Comparison of ENCODE assay signal across 29 cellular contexts in genomic region chr2:235131334-235132305, GRCh38.
"Had no signal": no experiment of that assay in that cellular context is flagged by ENCODE, and none has a peak within 500 bp of the region (broad histone marks: within the 10 kb centered on the region; RNA-seq: fewer than 3 reads in every experiment).

No MANE protein-coding gene starts in this region.

- H3K9me3 Mint-ChIP-seq: activated CD4-positive, alpha-beta memory T cell treated with anti-CD3 and anti-CD28 coated beads for 36 hours; activated naive CD4-positive, alpha-beta T cell treated with anti-CD3 and anti-CD28 coated beads for 36 hours; activated naive CD4-positive, alpha-beta T cell treated with anti-CD3 and anti-CD28 coated beads, Interleukin-2, amount 50 U/mL, for 72 hours; activated naive CD8-positive, alpha-beta T cell treated with anti-CD3 and anti-CD28 coated beads, Interleukin-2, amount 10 ng/mL, durations not matched to agents 7 days and 5 days; activated T-helper 1 cell treated with anti-CD3 and anti-CD28 coated beads, Interleukin-12 subunit alpha, Interleukin-12 subunit beta, Interleukin-2, Interleukin-4 antibody, amounts not matched to agents 30 ng/mL and 10 ng/mL and 1 ng/mL, durations not matched to agents 14 hours and 24 hours and 36 hours; activated T-helper 2 cell treated with anti-CD3 and anti-CD28 coated beads, Interferon-gamma antibody, Interleukin-2, Interleukin-4, amounts not matched to agents 10 μg/mL and 5 μg/mL and 100 μg/mL, durations not matched to agents 14 hours and 24 hours and 36 hours; central memory CD8-positive, alpha-beta T cell; dendritic cell treated with granulocyte-macrophage colony-stimulating factor and Interleukin-4, amounts not matched to agents 40 ng/mL and 50 ng/mL, for 4 days had no signal

- H3K4me1 ChIP-seq: ascending aorta, breast epithelium had no signal

- H3K4me3 Mint-ChIP-seq: activated CD4-positive, alpha-beta memory T cell treated with anti-CD3 and anti-CD28 coated beads for 36 hours; activated CD8-positive, alpha-beta memory T cell treated with anti-CD3 and anti-CD28 coated beads, Interleukin-2, amount 10 ng/mL, durations not matched to agents 7 days and 5 days; activated CD8-positive, alpha-beta T cell treated with anti-CD3 and anti-CD28 coated beads, Interleukin-2, amount 10 ng/mL, durations not matched to agents 7 days and 5 days; activated naive CD4-positive, alpha-beta T cell treated with anti-CD3 and anti-CD28 coated beads for 36 hours; activated naive CD8-positive, alpha-beta T cell treated with anti-CD3 and anti-CD28 coated beads, Interleukin-2, amount 10 ng/mL, durations not matched to agents 7 days and 5 days; activated T-helper 1 cell treated with anti-CD3 and anti-CD28 coated beads, Interleukin-12 subunit alpha, Interleukin-12 subunit beta, Interleukin-2, Interleukin-4 antibody, amounts not matched to agents 30 ng/mL and 10 ng/mL and 1 ng/mL, durations not matched to agents 14 hours and 24 hours and 36 hours; brain; central memory CD8-positive, alpha-beta T cell; dendritic cell treated with granulocyte-macrophage colony-stimulating factor and Interleukin-4, amounts not matched to agents 40 ng/mL and 50 ng/mL, for 4 days; endodermal cell had no signal

- H3K4me3 ChIP-seq: ascending aorta, breast epithelium, coronary artery, dorsolateral prefrontal cortex had no signal

- H3K36me3 ChIP-seq: ascending aorta, breast epithelium had no signal

- H3K27me3 ChIP-seq: ascending aorta, breast epithelium had no signal

- ATAC-seq: activated CD8-positive, alpha-beta memory T cell treated with anti-CD3 and anti-CD28 coated beads, Interleukin-2, amount 10 ng/mL, durations not matched to agents 7 days and 5 days; activated CD8-positive, alpha-beta T cell treated with anti-CD3 and anti-CD28 coated beads, Interleukin-2, amount 10 ng/mL, durations not matched to agents 7 days and 5 days; activated naive CD4-positive, alpha-beta T cell treated with anti-CD3 and anti-CD28 coated beads, Interleukin-2, amount 50 U/mL, for 72 hours; esophagus mucosa had no signal

- H3K36me3 Mint-ChIP-seq: activated CD4-positive, alpha-beta memory T cell treated with anti-CD3 and anti-CD28 coated beads for 36 hours; activated CD8-positive, alpha-beta memory T cell treated with anti-CD3 and anti-CD28 coated beads, Interleukin-2, amount 10 ng/mL, durations not matched to agents 7 days and 5 days; activated naive CD4-positive, alpha-beta T cell treated with anti-CD3 and anti-CD28 coated beads, Interleukin-2, amount 50 U/mL, for 72 hours; activated naive CD8-positive, alpha-beta T cell treated with anti-CD3 and anti-CD28 coated beads, Interleukin-2, amount 10 ng/mL, durations not matched to agents 7 days and 5 days; brain had no signal

- H3K27ac ChIP-seq: ascending aorta, breast epithelium, coronary artery, dorsolateral prefrontal cortex had no signal

- H3K9me3 ChIP-seq: ascending aorta, breast epithelium had no signal

- H3K4me1 Mint-ChIP-seq: activated CD8-positive, alpha-beta memory T cell treated with anti-CD3 and anti-CD28 coated beads, Interleukin-2, amount 10 ng/mL, durations not matched to agents 7 days and 5 days; activated naive CD8-positive, alpha-beta T cell treated with anti-CD3 and anti-CD28 coated beads, Interleukin-2, amount 10 ng/mL, durations not matched to agents 7 days and 5 days; central memory CD8-positive, alpha-beta T cell; endodermal cell had no signal

- DNase-seq: activated CD4-positive, alpha-beta memory T cell treated with anti-CD3 and anti-CD28 coated beads for 36 hours; activated CD4-positive, alpha-beta T cell treated with anti-CD3 and anti-CD28 coated beads for 1 hour; activated CD4-positive, alpha-beta T cell treated with anti-CD3 and anti-CD28 coated beads for 4 hours; activated CD4-positive, alpha-beta T cell treated with anti-CD3 and anti-CD28 coated beads, Interleukin-2, amount 50 U/mL, for 1 hour; activated CD4-positive, CD25-positive, alpha-beta regulatory T cell; activated CD8-positive, alpha-beta memory T cell treated with anti-CD3 and anti-CD28 coated beads, Interleukin-2, amount 10 ng/mL, durations not matched to agents 7 days and 5 days; activated CD8-positive, alpha-beta memory T cell treated with anti-CD3 and anti-CD28 coated beads, Interleukin-2, amount 50 U/mL, for 4 hours; activated CD8-positive, alpha-beta T cell treated with anti-CD3 and anti-CD28 coated beads, Interleukin-2, amount 10 ng/mL, durations not matched to agents 7 days and 5 days; activated effector memory CD4-positive, alpha-beta T cell treated with anti-CD3 and anti-CD28 coated beads, Interleukin-2, amount 50 U/mL, for 16 hours; activated naive CD4-positive, alpha-beta T cell treated with anti-CD3 and anti-CD28 coated beads for 36 hours; activated naive CD8-positive, alpha-beta T cell treated with anti-CD3 and anti-CD28 coated beads, Interleukin-2, amount 10 ng/mL, durations not matched to agents 7 days and 5 days; activated T-cell treated with anti-CD3 and anti-CD28 coated beads, Interleukin-2, amount 50 U/mL, for 1 hour; activated T-cell treated with anti-CD3 and anti-CD28 coated beads, Interleukin-2, amount 50 U/mL, for 48 hours; dorsolateral prefrontal cortex; effector memory CD4-positive, alpha-beta T cell; endodermal cell; foreskin fibroblast; T-helper 1 cell; T-helper 2 cell had no signal

- H3K27ac Mint-ChIP-seq: activated CD4-positive, alpha-beta memory T cell treated with anti-CD3 and anti-CD28 coated beads for 36 hours; activated CD8-positive, alpha-beta memory T cell treated with anti-CD3 and anti-CD28 coated beads, Interleukin-2, amount 10 ng/mL, durations not matched to agents 7 days and 5 days; activated CD8-positive, alpha-beta T cell treated with anti-CD3 and anti-CD28 coated beads, Interleukin-2, amount 10 ng/mL, durations not matched to agents 7 days and 5 days; activated naive CD4-positive, alpha-beta T cell treated with anti-CD3 and anti-CD28 coated beads for 36 hours; activated naive CD4-positive, alpha-beta T cell treated with anti-CD3 and anti-CD28 coated beads, Interleukin-2, amount 50 U/mL, for 72 hours; activated naive CD8-positive, alpha-beta T cell treated with anti-CD3 and anti-CD28 coated beads, Interleukin-2, amount 10 ng/mL, durations not matched to agents 7 days and 5 days; activated T-helper 1 cell treated with anti-CD3 and anti-CD28 coated beads, Interleukin-12 subunit alpha, Interleukin-12 subunit beta, Interleukin-2, Interleukin-4 antibody, amounts not matched to agents 30 ng/mL and 10 ng/mL and 1 ng/mL, durations not matched to agents 14 hours and 24 hours and 36 hours; activated T-helper 2 cell treated with anti-CD3 and anti-CD28 coated beads, Interferon-gamma antibody, Interleukin-2, Interleukin-4, amounts not matched to agents 10 μg/mL and 5 μg/mL and 100 μg/mL, durations not matched to agents 14 hours and 24 hours and 36 hours; dendritic cell treated with granulocyte-macrophage colony-stimulating factor and Interleukin-4, amounts not matched to agents 40 ng/mL and 50 ng/mL, for 4 days; endodermal cell had no signal
